ENCODE assay signal across 11 cellular contexts in genomic region chr5:173963867-173964429, GRCh38. TPM values are rescaled to one million over a fixed set of nuclear protein-coding genes. Genes with fewer than 3 reads are reported as not detected.
DNase-seq lines count a peak whose midpoint lies in the region; ATAC-seq and TF ChIP-seq lines count a peak whose summit lies in the region.
"Had no signal": no experiment of that assay in that cellular context is flagged by ENCODE, and none has a peak within 500 bp of the region (broad histone marks: within the 10 kb centered on the region; RNA-seq: fewer than 3 reads in every experiment).

No MANE protein-coding gene starts in this region.

- ATAC-seq in esophagus mucosa (peak; percentile 32), GM18517 (IDR thresholded peaks at IDR 0.05; ENCODE audit: unreplicated experiment) (no peak), natural killer cell (no peak), GM21786 (IDR thresholded peaks at IDR 0.05; ENCODE audit: unreplicated experiment) (no peak)

- WGBS in GM23248 (ENCODE audit: low coverage in 1 of 2, low lambda C conversion rate in 2 of 2, missing lambda C conversion rate in 2 of 2), 2 experiments, result 62 to 63% methylated on average over 18 of the region's 18 CpGs

- no peaks in the 10 kb centered on the region for H3K79me2 ChIP-seq in GM23248 (ENCODE audit: insufficient read depth)

- peaks cover 14% of the 10 kb centered on the region for H3K4me1 ChIP-seq in GM23248 (ENCODE audit: insufficient read depth)

- peak overlapping the region; percentile 72 for H3K27ac ChIP-seq in GM23248

- no peaks in the 10 kb centered on the region for H3K9me3 Mint-ChIP-seq in natural killer cell
- H3K9me3 Mint-ChIP-seq: activated B cell treated with CpG ODN at 0.5 μM for 24 hours had no signal

- in situ Hi-C loops in GM23248 (cut with MboI), result no loop called here

- H3K36me3 ChIP-seq in GM23248 (ENCODE audit: low read depth), result no peaks in the 10 kb centered on the region

- H3K27me3 ChIP-seq in GM23248 (replicated peaks; ENCODE audit: insufficient read depth), result no peaks in the 10 kb centered on the region

- peak overlapping the region; percentile 68; the same call in 1 of the 2 replicates for H3K9ac ChIP-seq in GM23248

- H3K4me1 Mint-ChIP-seq in natural killer cell, result peaks cover 0 to 4% of the 10 kb centered on the region in 2 donors
- H3K4me1 Mint-ChIP-seq: activated B cell treated with CpG ODN at 0.5 μM for 24 hours had no signal

- peaks cover 27% of the 10 kb centered on the region for H3F3A ChIP-seq in GM23248 (ENCODE audit: insufficient read depth)

- H2AFZ ChIP-seq in GM23248, result no peak overlapping the region

- no peak overlapping the region for H3K27ac Mint-ChIP-seq in natural killer cell
- H3K27ac Mint-ChIP-seq: activated B cell treated with CpG ODN at 0.5 μM for 24 hours had no signal

- DNase-seq in GM23248, result no peak
- DNase-seq in NCI-H748 (lab: John Stamatoyannopoulos, UW; ENCODE audit: unreplicated experiment), result peak; percentile 99
- no peak for DNase-seq in retinal pigment epithelial cell (ENCODE audit: low read depth)
- DNase-seq in natural killer cell, result no peak
- DNase-seq in stimulated activated CD4-positive, alpha-beta T cell treated with anti-CD3 and anti-CD28 coated beads, Interleukin-4, amount 100 ng/mL, for 24 hours, result no peak
- DNase-seq: activated B cell treated with CpG ODN at 0.5 μM for 24 hours had no signal

- intact Hi-C loops in natural killer cell (cut with micrococcal nuclease), result no loop called here

- H3K4me2 ChIP-seq in GM23248 (ENCODE audit: unreplicated experiment), result peak overlapping the region; percentile 78

- no peaks in the 10 kb centered on the region for H3K27me3 Mint-ChIP-seq in natural killer cell (ENCODE audit: low read depth in 2 of 2)
- H3K27me3 Mint-ChIP-seq: activated B cell treated with CpG ODN at 0.5 μM for 24 hours had no signal

- H3K9me2 ChIP-seq in GM23248 (ENCODE audit: insufficient read depth), result no peaks in the 10 kb centered on the region

- no peaks in the 10 kb centered on the region for H3K9me3 ChIP-seq in GM23248 (ENCODE audit: low read depth)

- no peaks in the 10 kb centered on the region for H4K20me1 ChIP-seq in GM23248 (ENCODE audit: insufficient read depth)

- H3K4me3 Mint-ChIP-seq in natural killer cell, result no peak overlapping the region
- H3K4me3 Mint-ChIP-seq: activated B cell treated with CpG ODN at 0.5 μM for 24 hours had no signal

- H3K36me3 Mint-ChIP-seq in natural killer cell, result no peaks in the 10 kb centered on the region

- H3K4me3 ChIP-seq in GM23248 (no peak overlapping the region; the same call in 1 of the 2 replicates), retinal pigment epithelial cell (ENCODE audit: low read length) (peak overlapping the region; percentile 48)

- TF ChIP-seq CTCF in retinal pigment epithelial cell (conservative IDR thresholded peaks at IDR 0.05; ENCODE audit: low read depth, low read length) (no peak), natural killer cell (IDR thresholded peaks at IDR 0.05) (no peak)

RNA-seq across cellular contexts. Expression of gene C5orf47, which starts 25.0 kb away (rescaled TPM):
- total RNA-seq in GM23248 (2014; rRNA removed; shearing (Covaris generic)), result not detected in 2 replicates
- polyA plus RNA-seq in GM23248 (2016; fragmentation: Nextera tagmentation; extraction: Ambion mirVana), result not detected in 2 replicates
- total RNA-seq in esophagus mucosa, result not detected
- not detected for total RNA-seq in natural killer cell
- total RNA-seq: activated B cell treated with CpG ODN at 0.5 μM for 24 hours, kidney epithelial cell, urinary bladder had no signal
- polyA plus RNA-seq: urinary bladder had no signal
